1 cellular context compared by ENCODE assay signal in the genomic region with DNA sequence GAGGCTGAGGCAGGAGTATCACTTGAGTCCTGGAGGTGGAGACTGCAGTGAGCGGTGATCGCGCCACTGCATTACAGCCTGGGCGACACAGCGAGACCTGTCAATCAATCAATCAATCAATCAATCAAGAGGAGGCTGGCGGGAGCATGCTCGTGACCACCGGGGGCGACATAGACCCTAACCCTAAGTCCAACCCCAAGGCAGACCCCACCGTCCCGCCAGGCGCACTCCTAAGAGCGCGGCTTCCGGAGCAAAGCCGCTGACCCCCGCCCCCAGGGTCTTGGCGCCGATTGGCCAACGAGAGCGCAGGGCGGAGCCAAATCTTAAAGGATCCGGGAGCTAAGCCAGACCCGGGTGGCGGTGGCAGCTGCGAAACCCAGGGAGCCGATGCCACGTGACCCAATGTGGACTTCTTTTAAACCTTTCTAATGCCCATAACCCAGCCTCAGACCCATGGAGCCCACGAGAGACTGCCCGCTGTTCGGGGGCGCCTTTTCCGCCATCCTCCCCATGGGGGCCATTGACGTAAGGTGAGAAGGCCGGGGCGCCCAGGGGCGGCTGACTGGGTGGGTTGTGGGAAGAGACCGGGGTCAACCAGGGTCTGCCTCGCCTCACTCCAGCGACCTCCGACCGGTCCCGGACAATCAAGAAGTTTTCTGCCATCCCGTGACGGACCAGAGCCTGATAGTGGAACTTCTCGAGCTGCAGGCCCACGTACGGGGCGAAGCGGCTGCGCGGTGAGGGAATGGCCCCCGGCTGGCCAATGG.
TF ChIP-seq lines count a peak whose summit lies in the region.

RANGRF (plus strand) TSS at position 335 of the 767 bp plus-strand sequence; CDS start at position 454, 119 bp downstream.

TF ChIP-seq in HepG2, 621 proteins besides CTCF, POLR2A, EP300 and RAD21 (continued from another document and continues in another):
- TF ChIP-seq, protein P1, sequence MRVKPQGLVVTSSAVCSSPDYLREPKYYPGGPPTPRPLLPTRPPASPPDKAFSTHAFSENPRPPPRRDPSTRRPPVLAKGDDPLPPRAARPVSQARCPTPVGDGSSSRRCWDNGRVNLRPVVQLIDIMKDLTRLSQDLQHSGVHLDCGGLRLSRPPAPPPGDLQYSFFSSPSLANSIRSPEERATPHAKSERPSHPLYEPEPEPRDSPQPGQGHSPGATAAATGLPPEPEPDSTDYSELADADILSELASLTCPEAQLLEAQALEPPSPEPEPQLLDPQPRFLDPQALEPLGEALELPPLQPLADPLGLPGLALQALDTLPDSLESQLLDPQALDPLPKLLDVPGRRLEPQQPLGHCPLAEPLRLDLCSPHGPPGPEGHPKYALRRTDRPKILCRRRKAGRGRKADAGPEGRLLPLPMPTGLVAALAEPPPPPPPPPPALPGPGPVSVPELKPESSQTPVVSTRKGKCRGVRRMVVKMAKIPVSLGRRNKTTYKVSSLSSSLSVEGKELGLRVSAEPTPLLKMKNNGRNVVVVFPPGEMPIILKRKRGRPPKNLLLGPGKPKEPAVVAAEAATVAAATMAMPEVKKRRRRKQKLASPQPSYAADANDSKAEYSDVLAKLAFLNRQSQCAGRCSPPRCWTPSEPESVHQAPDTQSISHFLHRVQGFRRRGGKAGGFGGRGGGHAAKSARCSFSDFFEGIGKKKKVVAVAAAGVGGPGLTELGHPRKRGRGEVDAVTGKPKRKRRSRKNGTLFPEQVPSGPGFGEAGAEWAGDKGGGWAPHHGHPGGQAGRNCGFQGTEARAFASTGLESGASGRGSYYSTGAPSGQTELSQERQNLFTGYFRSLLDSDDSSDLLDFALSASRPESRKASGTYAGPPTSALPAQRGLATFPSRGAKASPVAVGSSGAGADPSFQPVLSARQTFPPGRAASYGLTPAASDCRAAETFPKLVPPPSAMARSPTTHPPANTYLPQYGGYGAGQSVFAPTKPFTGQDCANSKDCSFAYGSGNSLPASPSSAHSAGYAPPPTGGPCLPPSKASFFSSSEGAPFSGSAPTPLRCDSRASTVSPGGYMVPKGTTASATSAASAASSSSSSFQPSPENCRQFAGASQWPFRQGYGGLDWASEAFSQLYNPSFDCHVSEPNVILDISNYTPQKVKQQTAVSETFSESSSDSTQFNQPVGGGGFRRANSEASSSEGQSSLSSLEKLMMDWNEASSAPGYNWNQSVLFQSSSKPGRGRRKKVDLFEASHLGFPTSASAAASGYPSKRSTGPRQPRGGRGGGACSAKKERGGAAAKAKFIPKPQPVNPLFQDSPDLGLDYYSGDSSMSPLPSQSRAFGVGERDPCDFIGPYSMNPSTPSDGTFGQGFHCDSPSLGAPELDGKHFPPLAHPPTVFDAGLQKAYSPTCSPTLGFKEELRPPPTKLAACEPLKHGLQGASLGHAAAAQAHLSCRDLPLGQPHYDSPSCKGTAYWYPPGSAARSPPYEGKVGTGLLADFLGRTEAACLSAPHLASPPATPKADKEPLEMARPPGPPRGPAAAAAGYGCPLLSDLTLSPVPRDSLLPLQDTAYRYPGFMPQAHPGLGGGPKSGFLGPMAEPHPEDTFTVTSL (CRISPR knock-in tag; IDR thresholded peaks at IDR 0.05; ENCODE audit: borderline replicate concordance) = no peak
- TF ChIP-seq CBFB (CRISPR knock-in tag; IDR thresholded peaks at IDR 0.05) (0 out of 2 replicates have a peak, but pooled peaks have one; percentile 4), ZFP1 (CRISPR knock-in tag; IDR thresholded peaks at IDR 0.05) (no peak), ZNF318 (CRISPR knock-in tag; IDR thresholded peaks at IDR 0.05) (0 out of 2 replicates have a peak, but pooled peaks have one; percentile 66), ZNF639 (CRISPR knock-in tag; conservative IDR thresholded peaks at IDR 0.05) (no peak), HES4 (CRISPR knock-in tag; IDR thresholded peaks at IDR 0.05; ENCODE audit: borderline replicate concordance) (peak; percentile 46; the same call in 1 of the 2 replicates), CREM (IDR thresholded peaks at IDR 0.05) (peak; percentile 40; the same call in 1 of the 2 replicates), CREM (CRISPR knock-in tag; IDR thresholded peaks at IDR 0.05) (no peak), ZNF430 (CRISPR knock-in tag; IDR thresholded peaks at IDR 0.05) (peak; percentile 88; the same call in 1 of the 2 replicates), ZNF468 (CRISPR knock-in tag; IDR thresholded peaks at IDR 0.05) (no peak), IKZF4 (CRISPR knock-in tag; IDR thresholded peaks at IDR 0.05; ENCODE audit: borderline replicate concordance, low read depth, not compliant biosample characterization) (no peak), ZNF496 (CRISPR knock-in tag; IDR thresholded peaks at IDR 0.05; ENCODE audit: insufficient replicate concordance) (no peak), STAT5B (CRISPR knock-in tag; IDR thresholded peaks at IDR 0.05) (no peak), U2AF1 (optimal IDR thresholded peaks at IDR 0.05; ENCODE audit: low read depth, low read length) (no peak), ZNF512 (CRISPR knock-in tag; IDR thresholded peaks at IDR 0.05) (no peak), ZFP36L1 (CRISPR knock-in tag; IDR thresholded peaks at IDR 0.05) (no peak), MTF2 (CRISPR knock-in tag; IDR thresholded peaks at IDR 0.05; ENCODE audit: borderline replicate concordance) (peak; percentile 62; the same call in 1 of the 2 replicates), FOXK1 (CRISPR knock-in tag; IDR thresholded peaks at IDR 0.05; ENCODE audit: borderline replicate concordance, low read depth) (peak; percentile 16; the same call in 1 of the 2 replicates), SIN3B (IDR thresholded peaks at IDR 0.05; ENCODE audit: low read length) (no peak), HMGA1 (CRISPR knock-in tag; conservative IDR thresholded peaks at IDR 0.05) (no peak), ATF7-NPFF (CRISPR knock-in tag; IDR thresholded peaks at IDR 0.05; ENCODE audit: low read depth) (0 out of 2 replicates have a peak, but pooled peaks have one; percentile 21), SP140L (CRISPR knock-in tag; IDR thresholded peaks at IDR 0.05; ENCODE audit: borderline replicate concordance) (0 out of 2 replicates have a peak, but pooled peaks have one; percentile 24)
- TF ChIP-seq, protein P2, sequence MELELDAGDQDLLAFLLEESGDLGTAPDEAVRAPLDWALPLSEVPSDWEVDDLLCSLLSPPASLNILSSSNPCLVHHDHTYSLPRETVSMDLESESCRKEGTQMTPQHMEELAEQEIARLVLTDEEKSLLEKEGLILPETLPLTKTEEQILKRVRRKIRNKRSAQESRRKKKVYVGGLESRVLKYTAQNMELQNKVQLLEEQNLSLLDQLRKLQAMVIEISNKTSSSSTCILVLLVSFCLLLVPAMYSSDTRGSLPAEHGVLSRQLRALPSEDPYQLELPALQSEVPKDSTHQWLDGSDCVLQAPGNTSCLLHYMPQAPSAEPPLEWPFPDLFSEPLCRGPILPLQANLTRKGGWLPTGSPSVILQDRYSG (CRISPR knock-in tag; IDR thresholded peaks at IDR 0.05) = no peak
- TF ChIP-seq, protein P3, sequence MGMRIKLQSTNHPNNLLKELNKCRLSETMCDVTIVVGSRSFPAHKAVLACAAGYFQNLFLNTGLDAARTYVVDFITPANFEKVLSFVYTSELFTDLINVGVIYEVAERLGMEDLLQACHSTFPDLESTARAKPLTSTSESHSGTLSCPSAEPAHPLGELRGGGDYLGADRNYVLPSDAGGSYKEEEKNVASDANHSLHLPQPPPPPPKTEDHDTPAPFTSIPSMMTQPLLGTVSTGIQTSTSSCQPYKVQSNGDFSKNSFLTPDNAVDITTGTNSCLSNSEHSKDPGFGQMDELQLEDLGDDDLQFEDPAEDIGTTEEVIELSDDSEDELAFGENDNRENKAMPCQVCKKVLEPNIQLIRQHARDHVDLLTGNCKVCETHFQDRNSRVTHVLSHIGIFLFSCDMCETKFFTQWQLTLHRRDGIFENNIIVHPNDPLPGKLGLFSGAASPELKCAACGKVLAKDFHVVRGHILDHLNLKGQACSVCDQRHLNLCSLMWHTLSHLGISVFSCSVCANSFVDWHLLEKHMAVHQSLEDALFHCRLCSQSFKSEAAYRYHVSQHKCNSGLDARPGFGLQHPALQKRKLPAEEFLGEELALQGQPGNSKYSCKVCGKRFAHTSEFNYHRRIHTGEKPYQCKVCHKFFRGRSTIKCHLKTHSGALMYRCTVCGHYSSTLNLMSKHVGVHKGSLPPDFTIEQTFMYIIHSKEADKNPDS (CRISPR knock-in tag; IDR thresholded peaks at IDR 0.05) = 0 out of 2 replicates have a peak, but pooled peaks have one; percentile 67
